19 cellular contexts compared by ENCODE assay signal in the genomic region with DNA sequence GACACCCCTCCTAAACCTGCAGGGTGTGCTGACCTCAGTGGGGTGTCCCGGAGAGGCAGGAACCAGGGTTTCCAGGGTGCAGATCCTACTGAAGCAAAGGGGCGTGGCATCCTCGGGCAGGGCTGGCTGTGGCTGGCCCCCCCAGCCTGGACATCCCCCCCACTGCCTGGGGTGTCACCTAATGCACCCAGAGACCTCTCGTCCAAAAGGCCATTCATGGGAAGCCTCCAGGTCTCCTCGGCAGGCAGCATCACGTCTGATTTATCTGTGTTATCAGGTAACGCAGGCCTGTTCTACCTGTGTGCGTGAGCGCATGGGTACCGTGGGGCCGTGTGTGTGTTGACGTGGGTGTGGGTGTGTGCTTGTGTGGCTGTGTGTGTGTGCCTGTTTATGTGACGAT.
DNase-seq lines count a peak whose midpoint lies in the region; ATAC-seq and TF ChIP-seq lines count a peak whose summit lies in the region.
"Had no signal": no experiment of that assay in that cellular context is flagged by ENCODE, and none has a peak within 500 bp of the region (broad histone marks: within the 10 kb centered on the region; RNA-seq: fewer than 3 reads in every experiment).

No MANE protein-coding gene starts in this region.

- no peaks in the 10 kb centered on the region for H3K9me3 ChIP-seq in neural progenitor cell (ENCODE audit: low read depth)
- H3K9me3 ChIP-seq: Caco-2 had no signal

- H4K20me1 ChIP-seq in neural progenitor cell (ENCODE audit: low read depth), result no peaks in the 10 kb centered on the region

- H3K4me2 ChIP-seq in neural progenitor cell, result no peak overlapping the region
- H3K4me2 ChIP-seq: A549 had no signal

- no peaks in the 10 kb centered on the region for H3K27me3 Mint-ChIP-seq in activated CD4-positive, alpha-beta T cell treated with anti-CD3 and anti-CD28 coated beads, Interleukin-2, amount 10 ng/mL, durations not matched to agents 24 days and 14 days
- no peaks in the 10 kb centered on the region for H3K27me3 Mint-ChIP-seq in activated CD4-positive, alpha-beta T cell treated with anti-CD3 and anti-CD28 coated beads for 36 hours
- peaks cover 10% of the 10 kb centered on the region for H3K27me3 Mint-ChIP-seq in neural progenitor cell (ENCODE audit: insufficient read depth, low read depth)
- H3K27me3 Mint-ChIP-seq in progenitor cell of endocrine pancreas, result peaks cover 8% of the 10 kb centered on the region
- H3K27me3 Mint-ChIP-seq: CD4-positive, alpha-beta T cell had no signal

- DNase-seq in activated CD4-positive, alpha-beta T cell treated with anti-CD3 and anti-CD28 coated beads, Interleukin-2, amount 10 ng/mL, durations not matched to agents 24 days and 14 days, result peak; percentile 40
- DNase-seq in activated CD4-positive, alpha-beta T cell treated with anti-CD3 and anti-CD28 coated beads for 36 hours, result no peak
- DNase-seq in neural progenitor cell (ENCODE audit: low spot score) (no peak), progenitor cell of endocrine pancreas (ENCODE audit: low spot score, unreplicated experiment) (no peak), DMS 273 (lab: John Stamatoyannopoulos, UW; ENCODE audit: unreplicated experiment) (no peak)
- no peak for DNase-seq in activated effector memory CD4-positive, alpha-beta T cell treated with anti-CD3 and anti-CD28 coated beads, Interleukin-2, amount 50 U/mL, for 16 hours
- DNase-seq: AML-193; Caco-2; CD4-positive, alpha-beta T cell; DMS79 treated with DMSO at 0.1 percent for 48 hours; GF-D8; GM23248; HFFc6; IMR-90 had no signal

- intact Hi-C loops in activated CD4-positive, alpha-beta T cell treated with anti-CD3 and anti-CD28 coated beads, Interleukin-2, amount 10 ng/mL, durations not matched to agents 24 days and 14 days (cut with micrococcal nuclease), result no loop called here
- intact Hi-C loops in activated CD4-positive, alpha-beta T cell treated with anti-CD3 and anti-CD28 coated beads for 36 hours (cut with DNase I, micrococcal nuclease), result no loop called here

- peaks cover 1% of the 10 kb centered on the region for H3F3A ChIP-seq in neural progenitor cell (ENCODE audit: low read depth)

- POLR2A ChIA-PET in activated CD4-positive, alpha-beta T cell treated with anti-CD3 and anti-CD28 coated beads for 36 hours (lab: Charles Lee), result no interaction called here

- no peaks in the 10 kb centered on the region for H3K79me2 ChIP-seq in neural progenitor cell (ENCODE audit: low read depth)

- no peak overlapping the region for H3K27ac Mint-ChIP-seq in activated CD4-positive, alpha-beta T cell treated with anti-CD3 and anti-CD28 coated beads, Interleukin-2, amount 10 ng/mL, durations not matched to agents 24 days and 14 days
- no peak overlapping the region for H3K27ac Mint-ChIP-seq in activated CD4-positive, alpha-beta T cell treated with anti-CD3 and anti-CD28 coated beads for 36 hours
- H3K27ac Mint-ChIP-seq in neural progenitor cell (peak overlapping the region; percentile 17), progenitor cell of endocrine pancreas (peak overlapping the region; percentile 62)
- H3K27ac Mint-ChIP-seq: CD4-positive, alpha-beta T cell; HFFc6 had no signal

- CTCF ChIA-PET in activated CD4-positive, alpha-beta T cell treated with anti-CD3 and anti-CD28 coated beads for 36 hours (lab: Charles Lee), result no interaction called here

- no peak overlapping the region for H3K4me3 Mint-ChIP-seq in activated CD4-positive, alpha-beta T cell treated with anti-CD3 and anti-CD28 coated beads, Interleukin-2, amount 10 ng/mL, durations not matched to agents 24 days and 14 days
- no peak overlapping the region for H3K4me3 Mint-ChIP-seq in activated CD4-positive, alpha-beta T cell treated with anti-CD3 and anti-CD28 coated beads for 36 hours
- H3K4me3 Mint-ChIP-seq in neural progenitor cell, result no peak overlapping the region
- H3K4me3 Mint-ChIP-seq in progenitor cell of endocrine pancreas (ENCODE audit: low read depth), result no peak overlapping the region
- H3K4me3 Mint-ChIP-seq: CD4-positive, alpha-beta T cell; HFFc6 had no signal

- no peaks in the 10 kb centered on the region for H3K27me3 ChIP-seq in neural progenitor cell

- H3K4me3 ChIP-seq in neural progenitor cell, result no peak overlapping the region
- H3K4me3 ChIP-seq: A549, GM23248 had no signal

- TF ChIP-seq CTCF in neural progenitor cell (IDR thresholded peaks at IDR 0.05), result no peak
- TF ChIP-seq CTCF in progenitor cell of endocrine pancreas (IDR thresholded peaks at IDR 0.05; ENCODE audit: unreplicated experiment), result no peak

- no peak overlapping the region for H2AFZ ChIP-seq in neural progenitor cell (replicated peaks)
- H2AFZ ChIP-seq: GM23248 had no signal

- no peaks in the 10 kb centered on the region for H3K36me3 ChIP-seq in neural progenitor cell

- no peaks in the 10 kb centered on the region for H3K4me1 Mint-ChIP-seq in activated CD4-positive, alpha-beta T cell treated with anti-CD3 and anti-CD28 coated beads, Interleukin-2, amount 10 ng/mL, durations not matched to agents 24 days and 14 days
- H3K4me1 Mint-ChIP-seq in activated CD4-positive, alpha-beta T cell treated with anti-CD3 and anti-CD28 coated beads for 36 hours, result no peaks in the 10 kb centered on the region
- H3K4me1 Mint-ChIP-seq in neural progenitor cell (peaks cover 9% of the 10 kb centered on the region), progenitor cell of endocrine pancreas (ENCODE audit: low read depth) (no peaks in the 10 kb centered on the region)

- H3K9me3 Mint-ChIP-seq in activated CD4-positive, alpha-beta T cell treated with anti-CD3 and anti-CD28 coated beads, Interleukin-2, amount 10 ng/mL, durations not matched to agents 24 days and 14 days, result peaks cover 7% of the 10 kb centered on the region
- H3K9me3 Mint-ChIP-seq in activated CD4-positive, alpha-beta T cell treated with anti-CD3 and anti-CD28 coated beads for 36 hours (ENCODE audit: low read depth), result peaks cover 6% of the 10 kb centered on the region
- H3K9me3 Mint-ChIP-seq in neural progenitor cell, result peaks cover 12% of the 10 kb centered on the region
- peaks cover 5% of the 10 kb centered on the region for H3K9me3 Mint-ChIP-seq in progenitor cell of endocrine pancreas (ENCODE audit: low read depth)

- ATAC-seq in activated CD4-positive, alpha-beta T cell treated with anti-CD3 and anti-CD28 coated beads for 36 hours, result no peak
- no peak for ATAC-seq in GM18867 (IDR thresholded peaks at IDR 0.05; ENCODE audit: unreplicated experiment)
- ATAC-seq: A549, HCT116 had no signal

- H3K27ac ChIP-seq in neural progenitor cell, result no peak overlapping the region
- H3K27ac ChIP-seq: 22Rv1, A549, C4-2B, GM23248 had no signal

- peaks cover 4% of the 10 kb centered on the region for H3K4me1 ChIP-seq in neural progenitor cell
- H3K4me1 ChIP-seq: A549, Caco-2 had no signal

- H3K36me3 Mint-ChIP-seq in activated CD4-positive, alpha-beta T cell treated with anti-CD3 and anti-CD28 coated beads, Interleukin-2, amount 10 ng/mL, durations not matched to agents 24 days and 14 days (ENCODE audit: low read depth), result peaks cover 2% of the 10 kb centered on the region
- H3K36me3 Mint-ChIP-seq in activated CD4-positive, alpha-beta T cell treated with anti-CD3 and anti-CD28 coated beads for 36 hours (ENCODE audit: low read depth), result no peaks in the 10 kb centered on the region
- H3K36me3 Mint-ChIP-seq in neural progenitor cell (no peaks in the 10 kb centered on the region), progenitor cell of endocrine pancreas (ENCODE audit: insufficient read depth) (no peaks in the 10 kb centered on the region)

- no peak overlapping the region for H3K9ac ChIP-seq in neural progenitor cell
- H3K9ac ChIP-seq: GM23248 had no signal

Comparison
In these comparisons a context has a peak if more than half of its experiments do, and no peak if none do; other contexts are left out.
1. H3K27ac Mint-ChIP-seq: peak in neural progenitor cell (single experiment) and progenitor cell of endocrine pancreas (single experiment); none in activated CD4-positive, alpha-beta T cell treated with anti-CD3 and anti-CD28 coated beads, Interleukin-2, amount 10 ng/mL, durations not matched to agents 24 days and 14 days (single experiment) and activated CD4-positive, alpha-beta T cell treated with anti-CD3 and anti-CD28 coated beads for 36 hours (single experiment).